Comparison of ENCODE assay signal across 8 cellular contexts in the genomic region with DNA sequence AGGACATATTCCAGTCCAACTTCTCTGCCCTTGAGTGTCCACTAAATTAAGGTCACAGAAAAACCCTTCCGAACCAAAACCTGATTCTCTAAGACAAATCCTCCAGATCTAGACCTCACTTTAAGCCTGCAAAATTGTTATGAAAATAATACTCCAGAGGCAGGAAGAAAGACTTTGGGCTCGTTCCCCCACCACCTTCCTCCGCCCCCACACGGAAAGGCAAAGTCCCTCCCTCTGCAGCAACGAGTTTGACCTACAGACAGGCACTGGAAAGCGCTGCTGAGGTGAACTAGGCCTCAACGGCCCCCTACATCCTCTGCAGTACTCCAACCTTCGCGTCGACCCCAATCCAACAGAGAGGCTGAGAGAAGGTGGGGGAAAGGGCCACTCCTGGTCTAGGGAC. TPM values are rescaled to one million over a fixed set of nuclear protein-coding genes. Genes with fewer than 3 reads are reported as not detected.
A peak's percentile ranks its signal among the peaks of the same experiment; 100 is the strongest.
DNase-seq lines count a peak whose midpoint lies in the region; ATAC-seq, FAIRE-seq and TF ChIP-seq lines count a peak whose summit lies in the region.

No MANE protein-coding gene starts in this region.

- ATAC-seq in GM19025 (IDR thresholded peaks at IDR 0.05; ENCODE audit: low read depth, unreplicated experiment) (peak; percentile 37), HG03175 (IDR thresholded peaks at IDR 0.05; ENCODE audit: unreplicated experiment) (peak; percentile 45), heart left ventricle (peak; percentile 72 to 87 (median 81)), psoas muscle (peak; percentile 70 to 80 (median 75)), HG03521 (IDR thresholded peaks at IDR 0.05; ENCODE audit: unreplicated experiment) (no peak)

- peaks cover 37% of the 10 kb centered on the region for H3K4me1 Mint-ChIP-seq in activated naive CD8-positive, alpha-beta T cell (ENCODE audit: low read depth)

- H3K36me3 ChIP-seq in heart left ventricle: peaks cover 3 to 45% (median 43%) of the 10 kb centered on the region in 9 donors
- peaks cover 0 to 45% of the 10 kb centered on the region in 2 donors for H3K36me3 ChIP-seq in psoas muscle (ENCODE audit: insufficient read depth in 1 of 2, low read depth in 1 of 2)

- no peak for FAIRE-seq in RCC 7860 (lab: Jason Lieb, UNC)

- H3K36me3 Mint-ChIP-seq in activated naive CD8-positive, alpha-beta T cell: peaks cover 13% of the 10 kb centered on the region

- peaks cover 0 to 47% (median 29%) of the 10 kb centered on the region in 12 donors for H3K4me1 ChIP-seq in heart left ventricle
- peaks cover 25% of the 10 kb centered on the region for H3K4me1 ChIP-seq in psoas muscle

- 4 to 19% (median 4%) methylated on average over 2 to 10 of the region's 10 CpGs for WGBS in heart left ventricle, 4 donors
- 3 to 4% (median 3%) methylated on average over 10 of the region's 10 CpGs for WGBS in psoas muscle, 3 donors

- H3K27ac Mint-ChIP-seq in activated naive CD8-positive, alpha-beta T cell: peak overlapping the region; percentile 94

- TF ChIP-seq POLR2A in heart left ventricle (IDR thresholded peaks at IDR 0.05): no peak

- H3K27ac ChIP-seq in heart left ventricle (peak overlapping the region; percentile 93 to 98 (median 96)), psoas muscle (peak overlapping the region; percentile 87)

- intact Hi-C loops in heart left ventricle (cut with DNase I) (loop anchor here in 4 of 10 donors (1.0 to 10.0 kb wide), 3 partner anchors 12 to 68 kb away; partner anchors contain the start of gene ATF2 (in 1 of the 4)), psoas muscle (cut with DNase I) (no loop called here)

- H3K4me3 ChIP-seq in heart left ventricle (peak overlapping the region; percentile 65 to 98 (median 90)), psoas muscle (peak overlapping the region; percentile 96)

- TF ChIP-seq CTCF in heart left ventricle (IDR thresholded peaks at IDR 0.05) (no peak), psoas muscle (IDR thresholded peaks at IDR 0.05) (no peak)

- H3K9me3 ChIP-seq in heart left ventricle (no peaks in the 10 kb centered on the region), psoas muscle (no peaks in the 10 kb centered on the region)

- peak overlapping the region; percentile 98 for H3K4me3 Mint-ChIP-seq in activated naive CD8-positive, alpha-beta T cell

- DNase-seq in AML-193 (lab: John Stamatoyannopoulos, UW) (peak; percentile 34 to 42), RCC 7860 (ENCODE audit: low spot score) (peak; percentile 22), heart left ventricle (peak in 4 of 5 donors; percentile 51 to 65 (median 54)), psoas muscle (peak; percentile 42 to 56)

- H3K27me3 ChIP-seq in heart left ventricle (no peaks in the 10 kb centered on the region), psoas muscle (ENCODE audit: insufficient read depth in 3 of 3, low read length in 2 of 3) (no peaks in the 10 kb centered on the region)

- peaks cover 7% of the 10 kb centered on the region for H3K9me3 Mint-ChIP-seq in activated naive CD8-positive, alpha-beta T cell (ENCODE audit: low read depth)

- H3K27me3 Mint-ChIP-seq in activated naive CD8-positive, alpha-beta T cell: no peaks in the 10 kb centered on the region

RNA-seq across cellular contexts. Expression of gene ATP5MC3, which starts 0.8 kb away (rescaled TPM):
- 1,000 to 10,000 TPM in 4 of 9 donors, 100 to 1,000 TPM in 5; 474 to 1,123 (median 986) TPM for total RNA-seq in heart left ventricle
- 1,000 to 10,000 TPM; 1,066 to 1,093 TPM for polyA plus RNA-seq in heart left ventricle
- 100 to 1,000 TPM; 277 to 690 (median 351) TPM for total RNA-seq in psoas muscle
- 1,000 to 10,000 TPM in 1 of 3 donors, 100 to 1,000 TPM in 2; 356 to 1,379 (median 727) TPM for polyA plus RNA-seq in psoas muscle

RNA-seq across cellular contexts. Expression of gene ATF2, which starts 12.7 kb away (rescaled TPM):
- 10 to 100 TPM; 17.1 to 41.5 (median 28.5) TPM for total RNA-seq in heart left ventricle
- 10 to 100 TPM; 11.2 to 14.4 TPM for polyA plus RNA-seq in heart left ventricle
- 10 to 100 TPM; 18.7 to 22.3 (median 20.2) TPM for total RNA-seq in psoas muscle
- polyA plus RNA-seq in psoas muscle: 10 to 100 TPM in 1 of 3 donors, 1 to 10 TPM in 2; 6.9 to 12.4 (median 7.2) TPM
